Comparison of ENCODE assay signal across 18 cellular contexts in genomic region chr2:172394008-172394407, GRCh38. TPM values are rescaled to one million over a fixed set of nuclear protein-coding genes. Genes with fewer than 3 reads are reported as not detected.
DNase-seq lines count a peak whose midpoint lies in the region; ATAC-seq and TF ChIP-seq lines count a peak whose summit lies in the region.
"Had no signal": no experiment of that assay in that cellular context is flagged by ENCODE, and none has a peak within 500 bp of the region (broad histone marks: within the 10 kb centered on the region; RNA-seq: fewer than 3 reads in every experiment).

No MANE protein-coding gene starts in this region.

- H3K4me3 ChIP-seq in heart right ventricle, result no peak overlapping the region
- H3K4me3 ChIP-seq in right atrium auricular region, result no peak overlapping the region
- no peak overlapping the region for H3K4me3 ChIP-seq in aorta (ENCODE audit: low read length in 2 of 2)
- H3K4me3 ChIP-seq: upper lobe of left lung had no signal

- H3K27me3 ChIP-seq in heart right ventricle (no peaks in the 10 kb centered on the region), right atrium auricular region (no peaks in the 10 kb centered on the region), aorta (ENCODE audit: control insufficient read depth in 1 of 2, insufficient read depth in 2 of 2, low read length in 1 of 2) (no peaks in the 10 kb centered on the region)
- H3K27me3 ChIP-seq: brain microvascular endothelial cell, upper lobe of left lung had no signal

- H3K4me1 ChIP-seq in heart right ventricle (peaks cover 5 to 87% (median 45%) of the 10 kb centered on the region in 9 donors), right atrium auricular region (peaks cover 0 to 35% of the 10 kb centered on the region in 2 donors), aorta (ENCODE audit: control insufficient read depth in 1 of 2, insufficient read depth in 2 of 2, low read length in 2 of 2) (peaks cover 0 to 2% of the 10 kb centered on the region in 2 donors)
- H3K4me1 ChIP-seq: parathyroid adenoma had no signal

- 72 to 80% methylated on average over 2 of the region's 2 CpGs for WGBS in heart right ventricle, 2 donors
- WGBS in aorta, 2 donors, result 0 to 11% methylated on average over 2 of the region's 2 CpGs

- H3K36me3 ChIP-seq in heart right ventricle (no peaks in the 10 kb centered on the region), right atrium auricular region (no peaks in the 10 kb centered on the region), aorta (ENCODE audit: control insufficient read depth in 1 of 2, insufficient read depth in 2 of 2, low read length in 1 of 2) (no peaks in the 10 kb centered on the region)
- H3K36me3 ChIP-seq: brain microvascular endothelial cell, upper lobe of left lung had no signal

- TF ChIP-seq CTCF in heart right ventricle (IDR thresholded peaks at IDR 0.05), result no peak
- TF ChIP-seq CTCF in right atrium auricular region (IDR thresholded peaks at IDR 0.05), result no peak

- H3K27ac ChIP-seq in heart right ventricle (peak overlapping the region in 7 of 10 donors; percentile 9 to 72 (median 54)), right atrium auricular region (no peak overlapping the region), aorta (ENCODE audit: low read depth in 1 of 2, low read length in 2 of 2) (peak overlapping the region; percentile 53 to 92)
- H3K27ac ChIP-seq: brain microvascular endothelial cell, parathyroid adenoma, upper lobe of left lung had no signal

- intact Hi-C loops in heart right ventricle (cut with DNase I) (no loop called here), aorta (cut with DNase I) (no loop called here)

- H3K9me3 ChIP-seq in heart right ventricle (no peaks in the 10 kb centered on the region), right atrium auricular region (no peaks in the 10 kb centered on the region), aorta (ENCODE audit: control insufficient read depth, low read length) (no peaks in the 10 kb centered on the region)
- H3K9me3 ChIP-seq: upper lobe of left lung had no signal

- DNase-seq in heart right ventricle, result no peak
- no peak for DNase-seq in right atrium auricular region (ENCODE audit: low spot score)
- DNase-seq in SKM-1 treated with dmso at 0.1 percent for 144 hours (lab: John Stamatoyannopoulos, UW; ENCODE audit: unreplicated experiment), result peak; percentile 60
- DNase-seq in medulla oblongata (ENCODE audit: extremely low spot score), result peak; percentile 28
- DNase-seq in aorta, result no peak
- DNase-seq: activated T-cell treated with anti-CD3 and anti-CD28 coated beads, Interleukin-2, amount 50 U/mL, for 48 hours; brain microvascular endothelial cell; Calu3; NCI-H1930; NCI-H446 treated with DMSO at 0.1 percent for 48 hours; stimulated activated naive CD4-positive, alpha-beta T cell; upper lobe of left lung had no signal

- ATAC-seq in heart right ventricle (peak in 5 of 8 donors; percentile 25 to 55 (median 41)), aorta (ENCODE audit: low FRiP score) (peak; percentile 73), HG02798 (IDR thresholded peaks at IDR 0.05; ENCODE audit: poor library complexity, unreplicated experiment) (no peak), HG03521 (IDR thresholded peaks at IDR 0.05; ENCODE audit: unreplicated experiment) (no peak), HG03378 (IDR thresholded peaks at IDR 0.05; ENCODE audit: unreplicated experiment) (no peak)
- ATAC-seq: activated naive CD4-positive, alpha-beta T cell treated with anti-CD3 and anti-CD28 coated beads, Interleukin-2, amount 50 U/mL, for 72 hours; left lobe of liver had no signal

RNA-seq across cellular contexts. Expression of gene ITGA6, which starts 33.4 kb away (rescaled TPM):
- 10 to 100 TPM; 36.0 to 68.3 (median 46.8) TPM for total RNA-seq in heart right ventricle
- polyA plus RNA-seq in heart right ventricle, result 10 to 100 TPM; 22.1 to 23.9 TPM
- total RNA-seq in right atrium auricular region, result 10 to 100 TPM; 31.2 to 54.3 TPM
- 10 to 100 TPM; 49.0 to 67.6 TPM for total RNA-seq in aorta
- 1 to 10 TPM in 1 of 2 donors, under 1 TPM in 1; 0.46 to 4.0 TPM for polyA plus RNA-seq in aorta

Comparison
In these comparisons a context has a peak if more than half of its experiments do, and no peak if none do; other contexts are left out.
1. H3K27ac ChIP-seq: peak in heart right ventricle (7 of 10) and aorta (2 of 2); none in right atrium auricular region (0 of 2).
2. ATAC-seq: peak in heart right ventricle (5 of 8) and aorta (single experiment); none in HG02798 (single experiment), HG03521 (single experiment) and HG03378 (single experiment).
3. DNase-seq: peak in SKM-1 treated with dmso at 0.1 percent for 144 hours (single experiment) and medulla oblongata (single experiment); none in heart right ventricle (0 of 2), right atrium auricular region (single experiment) and aorta (0 of 2).